ENCODE assay signal across 1 cellular context in genomic region chr16:89667000-89667399, GRCh38.
TF ChIP-seq lines count a peak whose summit lies in the region.

No MANE protein-coding gene starts in this region.

TF ChIP-seq in IMR-90, 13 proteins besides CTCF, POLR2A, EP300 and RAD21:
- TF ChIP-seq SMC3 (IDR thresholded peaks at IDR 0.05; ENCODE audit: low read depth, low read length), result peak; percentile 52
